In the genomic region with DNA sequence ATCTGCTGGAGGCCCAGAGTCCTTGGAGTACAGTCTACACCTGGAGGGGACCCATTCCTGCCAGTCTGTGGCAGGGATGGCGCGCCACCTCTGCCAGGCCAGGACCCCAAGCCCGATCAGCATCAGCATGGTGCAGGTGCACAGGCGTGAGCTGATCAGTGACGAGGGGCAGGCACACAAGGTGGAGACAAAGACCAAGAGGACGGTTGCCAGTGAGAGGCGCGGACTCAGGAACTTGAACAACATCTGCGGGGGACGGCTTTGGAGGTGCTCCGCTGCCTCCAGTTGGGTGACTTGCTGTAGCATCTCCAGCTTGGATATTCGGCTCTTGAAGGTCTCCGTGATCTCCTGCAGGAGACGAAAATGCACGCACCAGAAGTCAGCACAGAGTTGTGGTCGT, we compare ENCODE assay signal across 16 cellular contexts. TPM values are rescaled to one million over a fixed set of nuclear protein-coding genes. Genes with fewer than 3 reads are reported as not detected.
"Had no signal": no experiment of that assay in that cellular context is flagged by ENCODE, and none has a peak within 500 bp of the region (broad histone marks: within the 10 kb centered on the region; RNA-seq: fewer than 3 reads in every experiment).

No MANE protein-coding gene starts in this region.

RNA-seq across cellular contexts. Expression of a gene that starts 14.1 kb away (rescaled TPM):
- total RNA-seq: stomach, subcutaneous adipose tissue, suprapubic skin, temporal lobe, testis, thoracic aorta, thyroid gland, tibial nerve, transverse colon, upper lobe of left lung, upper lobe of right lung, ureter, urinary bladder, uterus, vagina had no signal
- polyA plus RNA-seq: stomach, thymus, urinary bladder had no signal

RNA-seq across cellular contexts. Expression of a gene that starts 23.8 kb away (rescaled TPM):
- total RNA-seq: stomach, subcutaneous adipose tissue, suprapubic skin, temporal lobe, testis, thoracic aorta, thyroid gland, tibial nerve, transverse colon, upper lobe of left lung, upper lobe of right lung, ureter, urinary bladder, uterus, vagina had no signal
- polyA plus RNA-seq: stomach, urinary bladder had no signal

RNA-seq across cellular contexts. Expression of a gene that starts 51.2 kb away (rescaled TPM):
- total RNA-seq: stomach, subcutaneous adipose tissue, suprapubic skin, temporal lobe, testis, thoracic aorta, thyroid gland, tibial nerve, transverse colon, upper lobe of left lung, upper lobe of right lung, ureter, urinary bladder, uterus, vagina had no signal
- polyA plus RNA-seq: stomach, urinary bladder had no signal
